12 cellular contexts compared by ENCODE assay signal in genomic region chr2:100924122-100924519, GRCh38.
A peak's percentile ranks its signal among the peaks of the same experiment; 100 is the strongest.
DNase-seq lines count a peak whose midpoint lies in the region; ATAC-seq, FAIRE-seq and TF ChIP-seq lines count a peak whose summit lies in the region.
"Had no signal": no experiment of that assay in that cellular context is flagged by ENCODE, and none has a peak within 500 bp of the region (broad histone marks: within the 10 kb centered on the region; RNA-seq: fewer than 3 reads in every experiment).

No MANE protein-coding gene starts in this region.

- H3K4me3 ChIP-seq in body of pancreas, result no peak overlapping the region
- H3K4me3 ChIP-seq: BLaER1 had no signal

- CTCF ChIA-PET in activated naive CD4-positive, alpha-beta T cell treated with anti-CD3 and anti-CD28 coated beads for 36 hours (lab: Charles Lee), result interaction anchor here (0.6 to 1.4 kb wide), 2 partner anchors 12 to 159 kb away, joined by 3 read pairs; no protein-coding TSS in a partner anchor

- H3K4me1 Mint-ChIP-seq in activated naive CD4-positive, alpha-beta T cell treated with anti-CD3 and anti-CD28 coated beads for 36 hours (ENCODE audit: low read depth), result peaks cover 5% of the 10 kb centered on the region
- H3K4me1 Mint-ChIP-seq in mesothelial cell of epicardium, result peaks cover 16% of the 10 kb centered on the region
- H3K4me1 Mint-ChIP-seq in activated T-helper 1 cell treated with anti-CD3 and anti-CD28 coated beads, Interleukin-12 subunit alpha, Interleukin-12 subunit beta, Interleukin-2, Interleukin-4 antibody, amounts not matched to agents 30 ng/mL and 10 ng/mL and 1 ng/mL, durations not matched to agents 14 hours and 24 hours and 36 hours (ENCODE audit: low read depth), result no peaks in the 10 kb centered on the region

- no peaks in the 10 kb centered on the region for H3K9me3 Mint-ChIP-seq in activated naive CD4-positive, alpha-beta T cell treated with anti-CD3 and anti-CD28 coated beads for 36 hours
- peaks cover 5% of the 10 kb centered on the region for H3K9me3 Mint-ChIP-seq in mesothelial cell of epicardium
- H3K9me3 Mint-ChIP-seq in activated T-helper 1 cell treated with anti-CD3 and anti-CD28 coated beads, Interleukin-12 subunit alpha, Interleukin-12 subunit beta, Interleukin-2, Interleukin-4 antibody, amounts not matched to agents 30 ng/mL and 10 ng/mL and 1 ng/mL, durations not matched to agents 14 hours and 24 hours and 36 hours, result no peaks in the 10 kb centered on the region

- H3K36me3 ChIP-seq in body of pancreas (replicated peaks in 1 of 2; ENCODE audit: insufficient read depth in 1 of 2, low read depth in 2 of 2), result peaks cover 0 to 2% of the 10 kb centered on the region in 2 donors
- H3K36me3 ChIP-seq: BLaER1 had no signal

- DNase-seq in activated naive CD4-positive, alpha-beta T cell treated with anti-CD3 and anti-CD28 coated beads for 36 hours, result no peak
- no peak for DNase-seq in activated naive CD4-positive, alpha-beta T cell treated with anti-CD3 and anti-CD28 coated beads, Interleukin-2, amount 50 U/mL, for 16 hours
- DNase-seq in body of pancreas (no peak), mesothelial cell of epicardium (ENCODE audit: low spot score in 2 of 2, unreplicated experiment in 2 of 2) (no peak), urothelium cell line (ENCODE audit: low spot score) (no peak), DMS 273 (lab: John Stamatoyannopoulos, UW; ENCODE audit: unreplicated experiment) (no peak), posterior vena cava (ENCODE audit: low spot score) (no peak)
- no peak for DNase-seq in activated T-helper 1 cell treated with anti-CD3 and anti-CD28 coated beads, Interleukin-12 subunit alpha, Interleukin-12 subunit beta, Interleukin-2, Interleukin-4 antibody, amounts not matched to agents 30 ng/mL and 10 ng/mL and 1 ng/mL, durations not matched to agents 14 hours and 24 hours and 36 hours (ENCODE audit: low spot score)
- DNase-seq: foreskin keratinocyte, NCI-H446 had no signal

- 96 to 100% methylated on average over 1 of the region's 1 CpG for WGBS in body of pancreas, 2 donors

- H3K27me3 ChIP-seq in body of pancreas, result no peaks in the 10 kb centered on the region
- H3K27me3 ChIP-seq: BLaER1, foreskin keratinocyte had no signal

- intact Hi-C loops in activated naive CD4-positive, alpha-beta T cell treated with anti-CD3 and anti-CD28 coated beads for 36 hours (cut with micrococcal nuclease), result no loop called here
- intact Hi-C loops in body of pancreas (cut with DNase I), result no loop called here
- intact Hi-C loops in activated T-helper 1 cell treated with anti-CD3 and anti-CD28 coated beads, Interleukin-12 subunit alpha, Interleukin-12 subunit beta, Interleukin-2, Interleukin-4 antibody, amounts not matched to agents 30 ng/mL and 10 ng/mL and 1 ng/mL, durations not matched to agents 14 hours and 24 hours and 36 hours (cut with micrococcal nuclease), result no loop called here
- intact Hi-C loops in posterior vena cava (cut with DNase I), result no loop called here

- TF ChIP-seq CTCF in body of pancreas (IDR thresholded peaks at IDR 0.05), result no peak
- no peak for TF ChIP-seq CTCF in mesothelial cell of epicardium (IDR thresholded peaks at IDR 0.05; ENCODE audit: unreplicated experiment)

- H3K27ac Mint-ChIP-seq in activated naive CD4-positive, alpha-beta T cell treated with anti-CD3 and anti-CD28 coated beads for 36 hours, result peak overlapping the region; percentile 87
- H3K27ac Mint-ChIP-seq in mesothelial cell of epicardium, result peak overlapping the region; percentile 59
- no peak overlapping the region for H3K27ac Mint-ChIP-seq in activated T-helper 1 cell treated with anti-CD3 and anti-CD28 coated beads, Interleukin-12 subunit alpha, Interleukin-12 subunit beta, Interleukin-2, Interleukin-4 antibody, amounts not matched to agents 30 ng/mL and 10 ng/mL and 1 ng/mL, durations not matched to agents 14 hours and 24 hours and 36 hours

- FAIRE-seq in urothelium cell line (lab: Jason Lieb, UNC), result peak; percentile 44

- H3K27ac ChIP-seq in body of pancreas, result peak overlapping the region in 3 of 4 donors; percentile 30 to 79 (median 69)
- H3K27ac ChIP-seq: BLaER1, foreskin keratinocyte, HL-60 had no signal

- no peaks in the 10 kb centered on the region for H3K27me3 Mint-ChIP-seq in activated naive CD4-positive, alpha-beta T cell treated with anti-CD3 and anti-CD28 coated beads for 36 hours (ENCODE audit: low read depth)
- H3K27me3 Mint-ChIP-seq in mesothelial cell of epicardium (ENCODE audit: low read depth), result peaks cover 9% of the 10 kb centered on the region
- no peaks in the 10 kb centered on the region for H3K27me3 Mint-ChIP-seq in activated T-helper 1 cell treated with anti-CD3 and anti-CD28 coated beads, Interleukin-12 subunit alpha, Interleukin-12 subunit beta, Interleukin-2, Interleukin-4 antibody, amounts not matched to agents 30 ng/mL and 10 ng/mL and 1 ng/mL, durations not matched to agents 14 hours and 24 hours and 36 hours (ENCODE audit: insufficient read depth)

- no peak for TF ChIP-seq POLR2A in body of pancreas (IDR thresholded peaks at IDR 0.05)

- H3K36me3 Mint-ChIP-seq in activated naive CD4-positive, alpha-beta T cell treated with anti-CD3 and anti-CD28 coated beads for 36 hours (ENCODE audit: low read depth), result peaks cover 2% of the 10 kb centered on the region
- no peaks in the 10 kb centered on the region for H3K36me3 Mint-ChIP-seq in mesothelial cell of epicardium
- no peaks in the 10 kb centered on the region for H3K36me3 Mint-ChIP-seq in activated T-helper 1 cell treated with anti-CD3 and anti-CD28 coated beads, Interleukin-12 subunit alpha, Interleukin-12 subunit beta, Interleukin-2, Interleukin-4 antibody, amounts not matched to agents 30 ng/mL and 10 ng/mL and 1 ng/mL, durations not matched to agents 14 hours and 24 hours and 36 hours (ENCODE audit: low read depth)

- peaks cover 10% of the 10 kb centered on the region for H3K4me1 ChIP-seq in body of pancreas
- H3K4me1 ChIP-seq: BLaER1 had no signal

- H3K9me3 ChIP-seq in body of pancreas, result no peaks in the 10 kb centered on the region
- H3K9me3 ChIP-seq: BLaER1 had no signal

- ATAC-seq in body of pancreas, result peak; percentile 5
- ATAC-seq: foreskin keratinocyte had no signal

- H3K4me3 Mint-ChIP-seq in activated naive CD4-positive, alpha-beta T cell treated with anti-CD3 and anti-CD28 coated beads for 36 hours, result peak overlapping the region; percentile 22
- H3K4me3 Mint-ChIP-seq in mesothelial cell of epicardium, result no peak overlapping the region
- H3K4me3 Mint-ChIP-seq in activated T-helper 1 cell treated with anti-CD3 and anti-CD28 coated beads, Interleukin-12 subunit alpha, Interleukin-12 subunit beta, Interleukin-2, Interleukin-4 antibody, amounts not matched to agents 30 ng/mL and 10 ng/mL and 1 ng/mL, durations not matched to agents 14 hours and 24 hours and 36 hours, result no peak overlapping the region
